Comparison of ENCODE assay signal across 8 cellular contexts in the genomic region with DNA sequence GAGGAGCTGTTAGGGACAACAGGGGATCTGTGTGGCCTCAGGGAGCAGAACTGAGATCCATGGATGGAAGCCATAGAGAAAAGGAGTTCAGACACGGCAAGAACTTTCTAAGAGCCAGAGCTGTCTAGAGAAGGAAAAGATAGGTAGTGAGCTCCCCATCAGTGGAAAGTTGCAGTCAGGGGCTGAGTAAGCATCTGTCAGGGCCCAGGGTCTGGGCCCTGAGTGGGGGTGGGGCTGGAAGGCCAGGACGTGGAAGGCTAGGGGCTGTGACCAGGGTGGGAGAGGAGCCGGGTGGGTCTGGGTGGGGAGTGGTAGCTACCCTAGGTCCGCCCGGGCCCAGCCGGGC. TPM values are rescaled to one million over a fixed set of nuclear protein-coding genes. Genes with fewer than 3 reads are reported as not detected.
A peak's percentile ranks its signal among the peaks of the same experiment; 100 is the strongest.
DNase-seq lines count a peak whose midpoint lies in the region; ATAC-seq and TF ChIP-seq lines count a peak whose summit lies in the region.

No MANE protein-coding gene starts in this region.

- DNase-seq in GM12865 (ENCODE audit: low read depth) = no peak
- no peak for DNase-seq in breast epithelium (ENCODE audit: low spot score in 2 of 2)
- no peak for DNase-seq in progenitor cell of endocrine pancreas (ENCODE audit: low spot score, unreplicated experiment)
- no peak for DNase-seq in DMS153 treated with DMSO at 0.1 percent for 48 hours (lab: John Stamatoyannopoulos, UW; ENCODE audit: unreplicated experiment)
- no peak for DNase-seq in NOMO-1 (lab: John Stamatoyannopoulos, UW; ENCODE audit: unreplicated experiment in 2 of 2)
- DNase-seq in activated CD8-positive, alpha-beta memory T cell treated with anti-CD3 and anti-CD28 coated beads, Interleukin-2, amount 50 U/mL, for 4 hours = no peak

- intact Hi-C loops in breast epithelium (cut with DNase I; ENCODE audit: low total_unique reads) = no loop called here

- H3K4me1 ChIP-seq in breast epithelium = no peaks in the 10 kb centered on the region

- TF ChIP-seq CTCF in GM12865 (IDR thresholded peaks at IDR 0.05; ENCODE audit: insufficient read depth, low read depth, low read length, missing control alignments) (no peak), breast epithelium (IDR thresholded peaks at IDR 0.05) (no peak), progenitor cell of endocrine pancreas (IDR thresholded peaks at IDR 0.05; ENCODE audit: unreplicated experiment) (no peak)

- no peak overlapping the region for H3K27ac Mint-ChIP-seq in progenitor cell of endocrine pancreas

- H3K9me3 Mint-ChIP-seq in progenitor cell of endocrine pancreas (ENCODE audit: low read depth) = peaks cover 24% of the 10 kb centered on the region

- peak overlapping the region; percentile 90 to 96 for H3K27ac ChIP-seq in breast epithelium

- TF ChIP-seq POLR2A in breast epithelium (IDR thresholded peaks at IDR 0.05) = no peak

- H3K4me1 Mint-ChIP-seq in progenitor cell of endocrine pancreas (ENCODE audit: low read depth) = peaks cover 3% of the 10 kb centered on the region

- no peaks in the 10 kb centered on the region for H3K36me3 ChIP-seq in breast epithelium

- ATAC-seq in HG03095 (IDR thresholded peaks at IDR 0.05; ENCODE audit: unreplicated experiment) (peak; percentile 22), GM21360 (IDR thresholded peaks at IDR 0.05; ENCODE audit: unreplicated experiment) (no peak)

- peaks cover 0 to 2% of the 10 kb centered on the region in 2 donors for H3K9me3 ChIP-seq in breast epithelium

- H3K36me3 Mint-ChIP-seq in progenitor cell of endocrine pancreas (ENCODE audit: insufficient read depth) = no peaks in the 10 kb centered on the region

- no peaks in the 10 kb centered on the region for H3K27me3 Mint-ChIP-seq in progenitor cell of endocrine pancreas

- peaks cover 0 to 11% of the 10 kb centered on the region in 2 donors for H3K27me3 ChIP-seq in breast epithelium

- H3K4me3 ChIP-seq in GM12865 (ENCODE audit: low read depth, low read length) (peak overlapping the region; percentile 19), breast epithelium (peak overlapping the region in 2 of 3 donors; percentile 68 to 75)

- peak overlapping the region; percentile 67 for H3K4me3 Mint-ChIP-seq in progenitor cell of endocrine pancreas (ENCODE audit: low read depth)

RNA-seq across cellular contexts. Expression of gene MSN, which starts 0.3 kb away (rescaled TPM):
- total RNA-seq in breast epithelium (100 to 1,000 TPM; 132 to 190 (median 182) TPM), progenitor cell of endocrine pancreas (28.8 and 34.0 TPM in 2 replicates)
